8 cellular contexts compared by ENCODE assay signal in the genomic region with DNA sequence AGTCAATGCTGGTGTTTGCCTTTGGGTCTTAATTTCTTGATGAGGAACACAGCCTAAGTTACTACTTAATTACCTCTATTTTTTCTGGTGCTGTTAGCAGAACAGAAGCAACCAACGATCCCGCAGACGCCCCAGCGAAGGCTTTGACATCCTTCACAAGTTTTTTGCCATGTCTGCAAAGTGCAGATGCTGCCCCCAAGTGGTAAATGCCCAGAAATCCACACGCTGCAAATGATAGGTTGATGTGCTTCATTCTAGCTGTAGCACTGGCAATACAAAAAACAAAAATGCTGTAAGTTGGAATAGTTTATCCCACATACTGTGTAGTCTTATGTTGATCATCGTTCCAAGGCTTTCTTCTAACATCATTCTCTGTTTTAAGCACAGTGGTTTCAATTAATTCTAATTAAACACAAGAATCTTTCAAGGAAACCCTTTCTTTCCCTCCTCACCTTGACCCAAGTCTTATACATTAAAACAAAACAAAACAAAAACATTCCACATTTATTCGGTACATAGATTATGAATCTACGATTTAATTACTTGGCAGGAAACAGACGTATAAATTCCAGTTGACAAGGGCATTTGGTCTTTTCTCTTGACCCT. TPM values are rescaled to one million over a fixed set of nuclear protein-coding genes. Genes with fewer than 3 reads are reported as not detected.
DNase-seq lines count a peak whose midpoint lies in the region; ATAC-seq and TF ChIP-seq lines count a peak whose summit lies in the region.

No MANE protein-coding gene starts in this region.

- no peaks in the 10 kb centered on the region for H3K27me3 ChIP-seq in GM06990 (replicated peaks; ENCODE audit: control insufficient read depth, insufficient read depth, low read length)
- no peaks in the 10 kb centered on the region for H3K27me3 ChIP-seq in right lobe of liver

- H3K27ac ChIP-seq in right lobe of liver: peak overlapping the region in 1 of 3 donors; percentile 81

- H3K9me3 ChIP-seq in right lobe of liver: no peaks in the 10 kb centered on the region

- TF ChIP-seq POLR2A in right lobe of liver (IDR thresholded peaks at IDR 0.05): no peak

- no peak overlapping the region for H3K4me3 ChIP-seq in GM06990 (replicated peaks; ENCODE audit: low read depth, low read length)
- H3K4me3 ChIP-seq in right lobe of liver: peak overlapping the region in 1 of 3 donors; percentile 68

- H3K36me3 ChIP-seq in GM06990 (ENCODE audit: control insufficient read depth, insufficient read depth, low read length): peaks cover 2% of the 10 kb centered on the region; the same call in 1 of the 2 replicates
- H3K36me3 ChIP-seq in right lobe of liver: peaks cover 0 to under 1% (median 0%) of the 10 kb centered on the region in 4 donors

- TF ChIP-seq CTCF in GM06990 (IDR thresholded peaks at IDR 0.05; ENCODE audit: insufficient read depth, low read length, poor library complexity, severe bottlenecking): peak; percentile 88
- TF ChIP-seq CTCF in right lobe of liver (IDR thresholded peaks at IDR 0.05): peak; percentile 68 to 88 (median 84)

- H3K4me1 ChIP-seq in right lobe of liver: peaks cover 0 to 26% (median 3%) of the 10 kb centered on the region in 4 donors

- DNase-seq in GM06990 (ENCODE audit: extremely low read depth, insufficient read length) (peak; percentile 43), NCI-H2107 treated with DMSO at 0.1 percent for 48 hours (lab: John Stamatoyannopoulos, UW; ENCODE audit: unreplicated experiment) (peak; percentile 67), cerebellum (ENCODE audit: low spot score) (peak; percentile 21), right lobe of liver (peak; percentile 50 to 56 (median 55))
- DNase-seq in activated CD4-positive, CD25-positive, alpha-beta regulatory T cell treated with anti-CD3 and anti-CD28 coated beads, Interleukin-2, amount 50 U/mL, for 16 hours (ENCODE audit: low read depth, low spot score): peak; percentile 10
- DNase-seq in stimulated activated CD8-positive, alpha-beta memory T cell treated with anti-CD3 and anti-CD28 coated beads, Interleukin-15, amount 100 ng/mL, for 1 hour (ENCODE audit: low read depth): peak; percentile 14

- intact Hi-C loops in right lobe of liver (cut with DNase I): no loop called here

- ATAC-seq in HG02798 (IDR thresholded peaks at IDR 0.05; ENCODE audit: poor library complexity, unreplicated experiment): peak; percentile 35
- peak; percentile 42 to 49 (median 46) for ATAC-seq in right lobe of liver
- no peak for ATAC-seq in HG03521 (IDR thresholded peaks at IDR 0.05; ENCODE audit: unreplicated experiment)

- WGBS in right lobe of liver (ENCODE audit: insufficient coverage, low coverage, low lambda C conversion rate, missing lambda C conversion rate): 12% methylated on average over 9 of the region's 9 CpGs

RNA-seq across cellular contexts. Expression of a gene that starts 1.2 kb away (rescaled TPM):
- 10.5 TPM for total RNA-seq in cerebellum
- 10 to 100 TPM; 14.4 to 48.7 (median 26.2) TPM for total RNA-seq in right lobe of liver

Comparison
In these comparisons a context has a peak if more than half of its experiments do, and no peak if none do; other contexts are left out.
1. DNase-seq: peak in every context shown above with its lines; median percentile 67 in NCI-H2107 treated with DMSO at 0.1 percent for 48 hours; 55 in right lobe of liver; 43 in GM06990; 21 in cerebellum; 14 in stimulated activated CD8-positive, alpha-beta memory T cell treated with anti-CD3 and anti-CD28 coated beads, Interleukin-15, amount 100 ng/mL, for 1 hour; 10 in activated CD4-positive, CD25-positive, alpha-beta regulatory T cell treated with anti-CD3 and anti-CD28 coated beads, Interleukin-2, amount 50 U/mL, for 16 hours.